Comparison of ENCODE assay signal across 11 cellular contexts in the genomic region with DNA sequence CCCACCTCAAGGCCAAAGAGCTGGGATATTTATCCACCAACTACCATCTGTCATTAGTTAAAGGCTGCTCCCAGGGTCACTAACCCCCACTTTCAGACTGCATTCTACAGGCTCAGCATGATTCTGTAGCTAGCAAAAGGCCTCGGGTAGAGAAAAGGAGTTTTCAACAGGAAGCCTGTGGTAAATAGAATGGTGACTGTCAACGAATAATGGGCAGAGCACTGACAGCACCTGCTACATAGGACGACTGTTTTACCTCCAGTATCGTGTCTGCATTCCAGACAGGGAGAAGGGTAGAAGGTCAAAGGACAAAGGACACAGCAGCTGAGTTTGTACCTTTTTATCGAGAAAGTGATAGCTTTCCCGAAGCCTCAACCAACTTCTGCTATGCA. TPM values are rescaled to one million over a fixed set of nuclear protein-coding genes. Genes with fewer than 3 reads are reported as not detected.
DNase-seq lines count a peak whose midpoint lies in the region; ATAC-seq, FAIRE-seq and TF ChIP-seq lines count a peak whose summit lies in the region.
"Had no signal": no experiment of that assay in that cellular context is flagged by ENCODE, and none has a peak within 500 bp of the region (broad histone marks: within the 10 kb centered on the region; RNA-seq: fewer than 3 reads in every experiment).

No MANE protein-coding gene starts in this region.

- peak overlapping the region in 6 of 7 donors; percentile 29 to 76 (median 53) for H3K4me3 Mint-ChIP-seq in CD8-positive, alpha-beta memory T cell

- no peaks in the 10 kb centered on the region for H3K27me3 Mint-ChIP-seq in CD8-positive, alpha-beta memory T cell

- ATAC-seq in GM19395 (IDR thresholded peaks at IDR 0.05; ENCODE audit: unreplicated experiment), result peak; percentile 79
- peak; percentile 71 for ATAC-seq in HG02943 (IDR thresholded peaks at IDR 0.05; ENCODE audit: low read depth, unreplicated experiment)

- peaks cover 6% of the 10 kb centered on the region for H3K4me1 ChIP-seq in CD8-positive, alpha-beta memory T cell (ENCODE audit: insufficient read depth, low read length)
- H3K4me1 ChIP-seq in PC-9 (replicated peaks; ENCODE audit: insufficient read depth), result peaks cover 21% of the 10 kb centered on the region

- no peaks in the 10 kb centered on the region for H3K27me3 ChIP-seq in CD8-positive, alpha-beta memory T cell (ENCODE audit: insufficient read depth, low read length, poor library complexity, severe bottlenecking)
- H3K27me3 ChIP-seq in PC-9 (ENCODE audit: insufficient read depth, low read depth), result no peaks in the 10 kb centered on the region

- intact Hi-C loops in PC-9 (cut with micrococcal nuclease; ENCODE audit: unreplicated experiment), result loop anchor here (2.0 kb wide), 1 partner anchor 20 kb away; a partner anchor contains a TSS

- H3K36me3 ChIP-seq in CD8-positive, alpha-beta memory T cell (ENCODE audit: insufficient read depth, low read length), result no peaks in the 10 kb centered on the region
- peaks cover 14% of the 10 kb centered on the region; the same call in 1 of the 2 replicates for H3K36me3 ChIP-seq in PC-9 (ENCODE audit: low read depth)

- in situ Hi-C loops in GM13977 (cut with MboI; ENCODE audit: low pct_unique_long_range_greater_than_20kb, low sequenced_read_pairs, unreplicated experiment), result no loop called here

- no peak overlapping the region for H3K4me3 ChIP-seq in CD8-positive, alpha-beta memory T cell (ENCODE audit: low read length)
- no peak overlapping the region for H3K4me3 ChIP-seq in PC-9

- H2AFZ ChIP-seq in PC-9, result no peak overlapping the region

- H3F3A ChIP-seq in PC-9 (ENCODE audit: insufficient read depth, low read depth), result peaks cover 22% of the 10 kb centered on the region

- BruUV-seq in PC-9 (replicated peaks; lab: Mats Ljungman, UMichigan), result no TSS peak

- FAIRE-seq in GM19239 (lab: Jason Lieb, UNC), result no peak

- peaks cover 11% of the 10 kb centered on the region for H4K20me1 ChIP-seq in PC-9 (ENCODE audit: insufficient read depth)

- no peak for DNase-seq in CD8-positive, alpha-beta memory T cell
- DNase-seq in PC-9 (no peak), GM19239 (ENCODE audit: insufficient read length, low spot score) (no peak), GM13977 (ENCODE audit: low spot score) (no peak), NCI-H2081 treated with DMSO at 0.1 percent for 48 hours (lab: John Stamatoyannopoulos, UW) (no peak)
- DNase-seq in activated CD8-positive, alpha-beta memory T cell treated with anti-CD3 and anti-CD28 coated beads, Interleukin-2, amount 50 U/mL, for 4 hours, result no peak
- DNase-seq: AML-193; head of caudate nucleus; stimulated activated CD4-positive, alpha-beta T cell treated with anti-CD3 and anti-CD28 coated beads, Interleukin-12 subunit alpha, Interleukin-12 subunit beta, amount 100 ng/mL, for 4 hours had no signal

- H3K4me1 Mint-ChIP-seq in CD8-positive, alpha-beta memory T cell, result peaks cover 18 to 27% (median 27%) of the 10 kb centered on the region in 3 donors

- no peaks in the 10 kb centered on the region for H3K9me3 ChIP-seq in CD8-positive, alpha-beta memory T cell (ENCODE audit: low read length)
- no peaks in the 10 kb centered on the region for H3K9me3 ChIP-seq in PC-9 (ENCODE audit: insufficient read depth, low read depth)

- H3K4me2 ChIP-seq in PC-9, result peak overlapping the region; percentile 57; the same call in 1 of the 2 replicates

- no peaks in the 10 kb centered on the region for H3K9me2 ChIP-seq in PC-9 (ENCODE audit: insufficient read depth)

- H3K9me3 Mint-ChIP-seq in CD8-positive, alpha-beta memory T cell, result no peaks in the 10 kb centered on the region

- peaks cover 3 to 17% (median 5%) of the 10 kb centered on the region in 3 donors for H3K36me3 Mint-ChIP-seq in CD8-positive, alpha-beta memory T cell

- CTCF ChIA-PET in CD8-positive, alpha-beta memory T cell (lab: Charles Lee), result interaction anchor here (1.1 to 3.6 kb wide), 3 partner anchors 10 to 18 kb away, joined by 3 to 22 read pairs (median 3); no protein-coding TSS in a partner anchor
- CTCF ChIA-PET in PC-9 (lab: Charles Lee), result interaction anchor here (1.2 kb wide), 1 partner anchor 14 kb away, joined by 3 read pairs; no protein-coding TSS in a partner anchor

- TF ChIP-seq CTCF in PC-9 (conservative IDR thresholded peaks at IDR 0.05) (no peak), GM13977 (IDR thresholded peaks at IDR 0.05; ENCODE audit: extremely low read depth, insufficient read depth, missing control alignments) (no peak)

- POLR2A ChIA-PET in CD8-positive, alpha-beta memory T cell (lab: Charles Lee), result no interaction called here
- POLR2A ChIA-PET in PC-9 (lab: Charles Lee; ENCODE audit: unreplicated experiment), result interaction anchor here (0.6 kb wide), 1 partner anchor 67 kb away, joined by 3 read pairs; no protein-coding TSS in a partner anchor

- H3K79me2 ChIP-seq in PC-9 (ENCODE audit: low read depth), result no peaks in the 10 kb centered on the region

- peak overlapping the region; percentile 64 to 94 (median 90) for H3K27ac Mint-ChIP-seq in CD8-positive, alpha-beta memory T cell

- no peak overlapping the region for H3K27ac ChIP-seq in CD8-positive, alpha-beta memory T cell (ENCODE audit: low read depth, low read length)
- H3K27ac ChIP-seq in PC-9, result no peak overlapping the region

RNA-seq across cellular contexts. Expression of a gene that starts 20.3 kb away (rescaled TPM):
- 10 to 100 TPM; 17.5 to 20.5 TPM for total RNA-seq in CD8-positive, alpha-beta memory T cell
- polyA plus RNA-seq in CD8-positive, alpha-beta memory T cell, result 5.8 TPM
- 24.4 and 29.3 TPM in 2 replicates for total RNA-seq in PC-9 (2021)

RNA-seq across cellular contexts. Expression of a gene that starts 20.3 kb away (rescaled TPM):
- 10 to 100 TPM; 23.4 to 26.6 TPM for total RNA-seq in CD8-positive, alpha-beta memory T cell
- 17.9 TPM for polyA plus RNA-seq in CD8-positive, alpha-beta memory T cell
- 17.1 and 18.9 TPM in 2 replicates for total RNA-seq in PC-9 (2021)
